18 cellular contexts compared by ENCODE assay signal in the genomic region with DNA sequence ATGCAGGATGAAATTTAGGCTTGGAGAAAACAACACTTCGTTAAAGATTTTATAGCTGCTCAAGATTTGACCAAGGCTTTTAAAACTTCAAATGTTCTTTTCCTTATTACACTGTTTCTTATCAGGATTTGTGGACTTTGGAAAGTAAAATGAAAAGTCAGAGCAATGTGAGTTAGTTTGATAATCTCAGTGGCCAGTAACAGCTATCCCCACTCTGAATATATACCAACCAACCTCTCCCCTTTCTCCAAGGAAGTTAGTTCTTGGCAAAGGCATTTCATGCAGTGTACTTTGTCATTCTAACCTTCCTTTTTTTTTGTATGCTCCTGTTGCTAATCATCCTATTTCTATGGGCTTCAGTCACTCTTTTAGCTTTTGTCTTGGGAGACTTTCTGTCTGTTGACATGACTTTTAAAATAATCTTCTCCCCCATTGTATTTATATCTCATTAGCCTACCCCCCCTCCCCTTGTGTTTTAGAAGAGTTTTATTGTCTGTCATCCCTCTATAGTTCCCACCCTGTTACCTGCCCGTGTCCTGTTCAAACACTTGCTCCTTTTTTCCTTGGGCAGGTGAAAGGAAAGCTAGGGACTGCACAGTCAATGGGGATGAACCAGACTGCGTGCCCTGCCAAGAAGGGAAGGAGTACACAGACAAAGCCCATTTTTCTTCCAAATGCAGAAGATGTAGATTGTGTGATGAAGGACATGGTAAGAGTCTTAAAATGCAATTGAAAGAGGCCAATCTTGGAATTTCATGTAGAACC. TPM values are rescaled to one million over a fixed set of nuclear protein-coding genes. Genes with fewer than 3 reads are reported as not detected.
DNase-seq lines count a peak whose midpoint lies in the region; ATAC-seq and TF ChIP-seq lines count a peak whose summit lies in the region.
"Had no signal": no experiment of that assay in that cellular context is flagged by ENCODE, and none has a peak within 500 bp of the region (broad histone marks: within the 10 kb centered on the region; RNA-seq: fewer than 3 reads in every experiment).

No MANE protein-coding gene starts in this region.

- no peak overlapping the region for H3K27ac ChIP-seq in CD4-positive, alpha-beta memory T cell (ENCODE audit: low read depth, low read length)
- H3K27ac ChIP-seq in GM23338 (ENCODE audit: low read depth) (no peak overlapping the region), colonic mucosa (peak overlapping the region; percentile 67), neural progenitor cell (no peak overlapping the region)
- H3K27ac ChIP-seq: BLaER1 treated with 17β-estradiol and CSF1 and Interleukin-3, amounts not matched to agents 10 nM and 100 nM; PC-9; RWPE1 had no signal

- DNase-seq in CD4-positive, alpha-beta memory T cell = no peak
- DNase-seq in GM23338 (ENCODE audit: low spot score) (no peak), colonic mucosa (no peak), neural progenitor cell (ENCODE audit: low spot score) (no peak), GM10266 (ENCODE audit: extremely low spot score) (no peak)
- DNase-seq: DND-41, HCEC 1CT, KG1, NCI-H2029, NCI-H345, NCI-H524 treated with DMSO at 0.1 percent for 48 hours, PC-9, SIG-M5 had no signal

- H3K4me1 ChIP-seq in CD4-positive, alpha-beta memory T cell (ENCODE audit: insufficient read depth, low read length) = peaks cover 45% of the 10 kb centered on the region
- 0 out of 2 replicates have a peak, but pooled peaks cover 4% of the 10 kb centered on the region for H3K4me1 ChIP-seq in GM23338 (ENCODE audit: insufficient read depth)
- no peaks in the 10 kb centered on the region for H3K4me1 ChIP-seq in colonic mucosa
- H3K4me1 ChIP-seq in neural progenitor cell = no peaks in the 10 kb centered on the region
- H3K4me1 ChIP-seq: BLaER1 treated with 17β-estradiol and CSF1 and Interleukin-3, amounts not matched to agents 10 nM and 100 nM had no signal

- no peaks in the 10 kb centered on the region for H3K9me3 Mint-ChIP-seq in CD4-positive, alpha-beta memory T cell
- H3K9me3 Mint-ChIP-seq in GM23338 (no peaks in the 10 kb centered on the region), neural progenitor cell (no peaks in the 10 kb centered on the region)

- H2AFZ ChIP-seq in GM23338 (no peak overlapping the region), neural progenitor cell (replicated peaks) (peak overlapping the region; percentile 15)
- H2AFZ ChIP-seq: PC-9 had no signal

- ATAC-seq in GM23338 (no peak), HG03460 (IDR thresholded peaks at IDR 0.05; ENCODE audit: unreplicated experiment) (no peak), HG03432 (IDR thresholded peaks at IDR 0.05; ENCODE audit: unreplicated experiment) (no peak)
- ATAC-seq: HepG2 had no signal

- peak overlapping the region in 2 of 8 donors; percentile 18 to 33 for H3K4me3 Mint-ChIP-seq in CD4-positive, alpha-beta memory T cell
- H3K4me3 Mint-ChIP-seq in GM23338 = no peak overlapping the region
- H3K4me3 Mint-ChIP-seq in neural progenitor cell = no peak overlapping the region

- CTCF ChIA-PET in CD4-positive, alpha-beta memory T cell (lab: Charles Lee; ENCODE audit: partially characterized antibody) = interaction anchor here (0.8 to 2.3 kb wide), 6 partner anchors 11 to 72 kb away, joined by 3 to 13 read pairs (median 4); no protein-coding TSS in a partner anchor

- H3K4me2 ChIP-seq in GM23338 (no peak overlapping the region), neural progenitor cell (no peak overlapping the region)
- H3K4me2 ChIP-seq: BLaER1 treated with 17β-estradiol and CSF1 and Interleukin-3, amounts not matched to agents 10 nM and 100 nM; PC-9 had no signal

- no peaks in the 10 kb centered on the region for H3K79me2 ChIP-seq in GM23338 (replicated peaks; ENCODE audit: insufficient read depth)
- H3K79me2 ChIP-seq in neural progenitor cell (ENCODE audit: low read depth) = no peaks in the 10 kb centered on the region

- H4K20me1 ChIP-seq in GM23338 (replicated peaks; ENCODE audit: insufficient read depth) = no peaks in the 10 kb centered on the region
- no peaks in the 10 kb centered on the region for H4K20me1 ChIP-seq in neural progenitor cell (ENCODE audit: low read depth)

- no peaks in the 10 kb centered on the region for H3K27me3 Mint-ChIP-seq in CD4-positive, alpha-beta memory T cell
- H3K27me3 Mint-ChIP-seq in GM23338 (ENCODE audit: insufficient read depth, low read depth, poor library complexity) (no peaks in the 10 kb centered on the region), neural progenitor cell (ENCODE audit: insufficient read depth, low read depth) (peaks cover 2% of the 10 kb centered on the region)

- H3K9me2 ChIP-seq in GM23338 (ENCODE audit: insufficient read depth) = no peaks in the 10 kb centered on the region

- TF ChIP-seq CTCF in GM23338 (conservative IDR thresholded peaks at IDR 0.05; ENCODE audit: low read depth in 2 of 2) = no peak
- no peak for TF ChIP-seq CTCF in colonic mucosa (IDR thresholded peaks at IDR 0.05)
- TF ChIP-seq CTCF in neural progenitor cell (IDR thresholded peaks at IDR 0.05) = no peak
- no peak for TF ChIP-seq CTCF in GM10266 (IDR thresholded peaks at IDR 0.05; ENCODE audit: control insufficient read depth, insufficient read depth, low read depth, missing control alignments)

- intact Hi-C loops in CD4-positive, alpha-beta memory T cell (cut with micrococcal nuclease) = no loop called here
- intact Hi-C loops in colonic mucosa (cut with DNase I) = no loop called here

- no peak overlapping the region for H3K4me3 ChIP-seq in CD4-positive, alpha-beta memory T cell (ENCODE audit: low read length in 2 of 2)
- H3K4me3 ChIP-seq in GM23338 (no peak overlapping the region), colonic mucosa (no peak overlapping the region), neural progenitor cell (no peak overlapping the region)
- H3K4me3 ChIP-seq: BLaER1 treated with 17β-estradiol and CSF1 and Interleukin-3, amounts not matched to agents 10 nM and 100 nM; PC-9 had no signal

- H3K27ac Mint-ChIP-seq in CD4-positive, alpha-beta memory T cell = peak overlapping the region in 6 of 7 donors; percentile 33 to 84 (median 56)
- peak overlapping the region; percentile 20; the same call in 1 of the 2 replicates for H3K27ac Mint-ChIP-seq in GM23338
- H3K27ac Mint-ChIP-seq in neural progenitor cell = no peak overlapping the region

- H3K9me3 ChIP-seq in CD4-positive, alpha-beta memory T cell (ENCODE audit: control insufficient read depth in 1 of 2, low read length in 2 of 2) = no peaks in the 10 kb centered on the region
- H3K9me3 ChIP-seq in colonic mucosa (no peaks in the 10 kb centered on the region), neural progenitor cell (ENCODE audit: low read depth) (no peaks in the 10 kb centered on the region)
- H3K9me3 ChIP-seq: BLaER1 treated with 17β-estradiol and CSF1 and Interleukin-3, amounts not matched to agents 10 nM and 100 nM had no signal

- H3K9ac ChIP-seq in colonic mucosa (ENCODE audit: low read depth in 2 of 2, low read length in 2 of 2) = peak overlapping the region in 1 of 2 donors; percentile 16
- H3K9ac ChIP-seq in neural progenitor cell = no peak overlapping the region
- H3K9ac ChIP-seq: BLaER1 treated with 17β-estradiol and CSF1 and Interleukin-3, amounts not matched to agents 10 nM and 100 nM had no signal

- no peaks in the 10 kb centered on the region for H3K27me3 ChIP-seq in CD4-positive, alpha-beta memory T cell (ENCODE audit: insufficient read depth, low read length)
- H3K27me3 ChIP-seq in GM23338 (ENCODE audit: insufficient read depth) = no peaks in the 10 kb centered on the region
- no peaks in the 10 kb centered on the region for H3K27me3 ChIP-seq in colonic mucosa
- H3K27me3 ChIP-seq in neural progenitor cell = no peaks in the 10 kb centered on the region
- H3K27me3 ChIP-seq: BLaER1 treated with 17β-estradiol and CSF1 and Interleukin-3, amounts not matched to agents 10 nM and 100 nM had no signal

- H3F3A ChIP-seq in GM23338 (replicated peaks; ENCODE audit: low read depth) (no peaks in the 10 kb centered on the region), neural progenitor cell (ENCODE audit: low read depth) (no peaks in the 10 kb centered on the region)

- H3K36me3 ChIP-seq in CD4-positive, alpha-beta memory T cell (ENCODE audit: insufficient read depth, low read length) = peaks cover 49% of the 10 kb centered on the region
- H3K36me3 ChIP-seq in GM23338 (ENCODE audit: insufficient read depth) (no peaks in the 10 kb centered on the region), colonic mucosa (no peaks in the 10 kb centered on the region), neural progenitor cell (no peaks in the 10 kb centered on the region)

- peaks cover 55 to 74% of the 10 kb centered on the region in 2 donors for H3K36me3 Mint-ChIP-seq in CD4-positive, alpha-beta memory T cell
- H3K36me3 Mint-ChIP-seq in GM23338 (ENCODE audit: low read depth) = no peaks in the 10 kb centered on the region
- no peaks in the 10 kb centered on the region for H3K36me3 Mint-ChIP-seq in neural progenitor cell

- POLR2A ChIA-PET in CD4-positive, alpha-beta memory T cell (lab: Charles Lee; ENCODE audit: partially characterized antibody) = interaction anchor here (0.8 to 2.7 kb wide), 4 partner anchors 17 to 73 kb away, joined by 3 to 9 read pairs (median 4); a partner anchor contains a TSS

- peaks cover 28 to 52% (median 40%) of the 10 kb centered on the region in 4 donors for H3K4me1 Mint-ChIP-seq in CD4-positive, alpha-beta memory T cell
- H3K4me1 Mint-ChIP-seq in GM23338 (peaks cover 9% of the 10 kb centered on the region), neural progenitor cell (peaks cover 18% of the 10 kb centered on the region)

TF ChIP-seq in GM23338, 12 proteins besides CTCF, POLR2A, EP300 and RAD21 (continues in another document):
- TF ChIP-seq ZNF114 (CRISPR knock-in tag; IDR thresholded peaks at IDR 0.05) = no peak

RNA-seq across cellular contexts. Expression of a gene that starts 16.7 kb away (rescaled TPM):
- total RNA-seq in CD4-positive, alpha-beta memory T cell = 10 to 100 TPM; 42.4 to 44.2 TPM
- polyA plus RNA-seq in CD4-positive, alpha-beta memory T cell = 10 to 100 TPM; 50.6 to 80.6 TPM
- total RNA-seq in GM23338 (2014; rRNA removed; shearing (Covaris generic)) = 3.1 and 4.3 TPM in 2 replicates
- polyA plus RNA-seq in GM23338 (2016; fragmentation: Nextera tagmentation; extraction: Ambion mirVana) = 3.1 and 3.5 TPM in 2 replicates
- total RNA-seq in colonic mucosa (10 to 100 TPM; 41.1 to 43.1 TPM), neural progenitor cell (ENCODE audit: low replicate concordance) (9.2 and 11.1 TPM in 2 replicates)

RNA-seq across cellular contexts. Expression of a gene that starts 54.7 kb away (rescaled TPM):
- 10 to 100 TPM in 1 of 2 experiments, 1 to 10 TPM in 1; 9.1 to 13.2 TPM for total RNA-seq in CD4-positive, alpha-beta memory T cell
- polyA plus RNA-seq in CD4-positive, alpha-beta memory T cell = 10 to 100 TPM; 10.6 to 12.5 TPM
- 2.4 and 9.4 TPM in 2 replicates for total RNA-seq in GM23338 (2014; rRNA removed; shearing (Covaris generic))
- polyA plus RNA-seq in GM23338 (2016; fragmentation: Nextera tagmentation; extraction: Ambion mirVana) = 3.4 and 3.9 TPM in 2 replicates
- total RNA-seq in colonic mucosa (100 to 1,000 TPM in 1 of 2 donors, 10 to 100 TPM in 1; 88.3 to 265 TPM), neural progenitor cell (ENCODE audit: low replicate concordance) (19.0 and 22.3 TPM in 2 replicates)
